10 cellular contexts compared by ENCODE assay signal in the genomic region with DNA sequence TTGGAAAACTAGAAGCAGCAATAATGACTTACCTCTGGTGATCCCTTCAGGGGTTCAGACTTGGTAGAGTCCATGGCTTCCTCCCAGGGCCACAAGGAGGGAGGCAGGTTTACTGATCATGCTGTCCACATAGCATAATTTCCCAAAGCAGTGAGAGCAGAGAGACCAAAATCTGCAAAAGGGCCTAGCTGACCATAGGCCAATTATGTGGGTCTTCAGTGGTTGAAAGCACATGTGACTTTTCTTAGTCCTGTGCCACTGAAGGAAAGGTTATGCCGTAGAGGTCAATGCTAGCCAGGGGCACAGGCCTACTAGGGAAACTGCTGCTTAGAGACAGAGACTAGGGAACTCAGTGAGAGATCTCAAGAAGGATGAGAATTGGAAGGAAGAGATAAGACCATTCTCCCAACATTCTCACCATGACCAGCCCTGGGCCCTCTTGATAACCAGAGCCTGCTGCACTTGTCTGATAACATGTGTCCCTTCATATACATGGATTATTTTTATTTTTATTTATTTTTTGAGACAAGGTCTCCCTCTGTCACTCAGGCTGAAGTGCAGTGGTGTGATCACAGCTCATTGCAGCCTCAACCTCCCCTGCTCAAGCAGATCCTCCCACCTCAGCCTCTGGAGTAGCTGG. TPM values are rescaled to one million over a fixed set of nuclear protein-coding genes. Genes with fewer than 3 reads are reported as not detected.
DNase-seq lines count a peak whose midpoint lies in the region; ATAC-seq and TF ChIP-seq lines count a peak whose summit lies in the region.
"Had no signal": no experiment of that assay in that cellular context is flagged by ENCODE, and none has a peak within 500 bp of the region (broad histone marks: within the 10 kb centered on the region; RNA-seq: fewer than 3 reads in every experiment).

No MANE protein-coding gene starts in this region.

- no peak overlapping the region for H3K4me3 ChIP-seq in CD8-positive, alpha-beta memory T cell (ENCODE audit: low read length)
- H3K4me3 ChIP-seq in neural progenitor cell: no peak overlapping the region
- no peak overlapping the region for H3K4me3 ChIP-seq in tibial artery

- DNase-seq in CD8-positive, alpha-beta memory T cell: no peak
- peak; percentile 31 for DNase-seq in NAMALWA (ENCODE audit: low spot score)
- DNase-seq in activated naive CD8-positive, alpha-beta T cell treated with anti-CD3 and anti-CD28 coated beads, Interleukin-2, amount 10 ng/mL, durations not matched to agents 7 days and 5 days: no peak
- no peak for DNase-seq in neural progenitor cell (ENCODE audit: low spot score)
- no peak for DNase-seq in tibial artery
- DNase-seq in GM10266 (ENCODE audit: extremely low spot score): no peak
- DNase-seq in NCI-H2029 treated with DMSO at 0.1 percent for 48 hours (lab: John Stamatoyannopoulos, UW): no peak
- DNase-seq: activated CD4-positive, alpha-beta T cell treated with anti-CD3 and anti-CD28 coated beads, Interleukin-2, amount 50 U/mL, for 48 hours; colonic mucosa; hippocampal formation had no signal

- peaks cover 10% of the 10 kb centered on the region for H4K20me1 ChIP-seq in neural progenitor cell (ENCODE audit: low read depth)

- no peak overlapping the region for H3K9ac ChIP-seq in neural progenitor cell

- H3K27me3 ChIP-seq in CD8-positive, alpha-beta memory T cell (ENCODE audit: insufficient read depth, low read length, poor library complexity, severe bottlenecking): no peaks in the 10 kb centered on the region
- H3K27me3 ChIP-seq in neural progenitor cell: no peaks in the 10 kb centered on the region
- H3K27me3 ChIP-seq in tibial artery: no peaks in the 10 kb centered on the region
- H3K27me3 ChIP-seq: colonic mucosa had no signal

- H3K4me3 Mint-ChIP-seq in CD8-positive, alpha-beta memory T cell: peak overlapping the region in 5 of 7 donors; percentile 34 to 80 (median 57)
- H3K4me3 Mint-ChIP-seq in activated naive CD8-positive, alpha-beta T cell treated with anti-CD3 and anti-CD28 coated beads, Interleukin-2, amount 10 ng/mL, durations not matched to agents 7 days and 5 days: peak overlapping the region; percentile 62
- peak overlapping the region; percentile 64 for H3K4me3 Mint-ChIP-seq in neural progenitor cell

- POLR2A ChIA-PET in CD8-positive, alpha-beta memory T cell (lab: Charles Lee): no interaction called here
- POLR2A ChIA-PET in activated naive CD8-positive, alpha-beta T cell treated with anti-CD3 and anti-CD28 coated beads, Interleukin-2, amount 10 ng/mL, durations not matched to agents 7 days and 5 days (lab: Charles Lee): interaction anchor here (2.2 to 2.3 kb wide), 2 partner anchors 36 to 56 kb away, joined by 9 to 24 read pairs; a partner anchor contains a TSS

- no peak overlapping the region for H3K4me2 ChIP-seq in neural progenitor cell

- ATAC-seq in activated naive CD8-positive, alpha-beta T cell treated with anti-CD3 and anti-CD28 coated beads, Interleukin-2, amount 10 ng/mL, durations not matched to agents 7 days and 5 days (ENCODE audit: low read depth): no peak

- no peaks in the 10 kb centered on the region for H3K9me3 Mint-ChIP-seq in CD8-positive, alpha-beta memory T cell
- no peaks in the 10 kb centered on the region for H3K9me3 Mint-ChIP-seq in activated naive CD8-positive, alpha-beta T cell treated with anti-CD3 and anti-CD28 coated beads, Interleukin-2, amount 10 ng/mL, durations not matched to agents 7 days and 5 days
- H3K9me3 Mint-ChIP-seq in neural progenitor cell: no peaks in the 10 kb centered on the region

- H3K36me3 ChIP-seq in CD8-positive, alpha-beta memory T cell (ENCODE audit: insufficient read depth, low read length): no peaks in the 10 kb centered on the region
- no peaks in the 10 kb centered on the region for H3K36me3 ChIP-seq in neural progenitor cell
- H3K36me3 ChIP-seq in tibial artery: peaks cover 0 to 5% (median 2%) of the 10 kb centered on the region in 3 donors
- H3K36me3 ChIP-seq: colonic mucosa had no signal

- H3F3A ChIP-seq in neural progenitor cell (ENCODE audit: low read depth): peaks cover 31% of the 10 kb centered on the region

- CTCF ChIA-PET in CD8-positive, alpha-beta memory T cell (lab: Charles Lee): interaction anchor here (2.7 kb wide), 1 partner anchor 37 kb away, joined by 10 read pairs; no protein-coding TSS in a partner anchor

- H3K27ac Mint-ChIP-seq in CD8-positive, alpha-beta memory T cell: peak overlapping the region in 5 of 8 donors; percentile 17 to 83 (median 76)
- peak overlapping the region; percentile 95 for H3K27ac Mint-ChIP-seq in activated naive CD8-positive, alpha-beta T cell treated with anti-CD3 and anti-CD28 coated beads, Interleukin-2, amount 10 ng/mL, durations not matched to agents 7 days and 5 days
- H3K27ac Mint-ChIP-seq in neural progenitor cell: peak overlapping the region; percentile 86

- H3K27me3 Mint-ChIP-seq in CD8-positive, alpha-beta memory T cell: peaks cover 0 to 8% of the 10 kb centered on the region in 2 donors
- no peaks in the 10 kb centered on the region for H3K27me3 Mint-ChIP-seq in activated naive CD8-positive, alpha-beta T cell treated with anti-CD3 and anti-CD28 coated beads, Interleukin-2, amount 10 ng/mL, durations not matched to agents 7 days and 5 days
- H3K27me3 Mint-ChIP-seq in neural progenitor cell (ENCODE audit: insufficient read depth, low read depth): peaks cover 11% of the 10 kb centered on the region

- H3K4me1 Mint-ChIP-seq in CD8-positive, alpha-beta memory T cell: peaks cover 44 to 55% (median 52%) of the 10 kb centered on the region in 3 donors
- peaks cover 39% of the 10 kb centered on the region for H3K4me1 Mint-ChIP-seq in activated naive CD8-positive, alpha-beta T cell treated with anti-CD3 and anti-CD28 coated beads, Interleukin-2, amount 10 ng/mL, durations not matched to agents 7 days and 5 days
- peaks cover 44% of the 10 kb centered on the region for H3K4me1 Mint-ChIP-seq in neural progenitor cell

- H2AFZ ChIP-seq in neural progenitor cell (replicated peaks): no peak overlapping the region

- intact Hi-C loops in tibial artery (cut with DNase I; ENCODE audit: low total_unique reads): loop anchor here (5.0 kb wide), 1 partner anchor 71 kb away; no protein-coding TSS in a partner anchor

- peaks cover 20% of the 10 kb centered on the region for H3K4me1 ChIP-seq in CD8-positive, alpha-beta memory T cell (ENCODE audit: insufficient read depth, low read length)
- peaks cover 3% of the 10 kb centered on the region for H3K4me1 ChIP-seq in neural progenitor cell
- peaks cover 0 to 30% (median 23%) of the 10 kb centered on the region in 4 donors for H3K4me1 ChIP-seq in tibial artery
- H3K4me1 ChIP-seq: colonic mucosa had no signal

- peaks cover 0 to 26% (median 1%) of the 10 kb centered on the region in 3 donors for H3K36me3 Mint-ChIP-seq in CD8-positive, alpha-beta memory T cell
- H3K36me3 Mint-ChIP-seq in activated naive CD8-positive, alpha-beta T cell treated with anti-CD3 and anti-CD28 coated beads, Interleukin-2, amount 10 ng/mL, durations not matched to agents 7 days and 5 days: peaks cover 27% of the 10 kb centered on the region
- peaks cover 15% of the 10 kb centered on the region for H3K36me3 Mint-ChIP-seq in neural progenitor cell

- no peaks in the 10 kb centered on the region for H3K9me3 ChIP-seq in CD8-positive, alpha-beta memory T cell (ENCODE audit: low read length)
- no peaks in the 10 kb centered on the region for H3K9me3 ChIP-seq in neural progenitor cell (ENCODE audit: low read depth)
- no peaks in the 10 kb centered on the region for H3K9me3 ChIP-seq in tibial artery
- H3K9me3 ChIP-seq: colonic mucosa had no signal

- no peak for TF ChIP-seq CTCF in neural progenitor cell (IDR thresholded peaks at IDR 0.05)
- TF ChIP-seq CTCF in tibial artery (IDR thresholded peaks at IDR 0.05): no peak
- TF ChIP-seq CTCF in GM10266 (IDR thresholded peaks at IDR 0.05; ENCODE audit: control insufficient read depth, insufficient read depth, low read depth, missing control alignments): no peak

- peaks cover 24% of the 10 kb centered on the region for H3K79me2 ChIP-seq in neural progenitor cell (ENCODE audit: low read depth)

- peak overlapping the region; percentile 92 for H3K27ac ChIP-seq in CD8-positive, alpha-beta memory T cell (ENCODE audit: low read depth, low read length)
- H3K27ac ChIP-seq in neural progenitor cell (no peak overlapping the region), tibial artery (peak overlapping the region in 1 of 2 donors; percentile 95)

RNA-seq across cellular contexts. Expression of a gene that starts 2.0 kb away (rescaled TPM):
- 10 to 100 TPM; 44.2 to 45.4 TPM for total RNA-seq in CD8-positive, alpha-beta memory T cell
- polyA plus RNA-seq in CD8-positive, alpha-beta memory T cell: 3.9 TPM
- total RNA-seq in activated naive CD8-positive, alpha-beta T cell treated with anti-CD3 and anti-CD28 coated beads, Interleukin-2, amount 10 ng/mL, durations not matched to agents 7 days and 5 days: 100 to 1,000 TPM; 107 to 115 TPM
- 45.5 and 77.1 TPM in 2 replicates for total RNA-seq in neural progenitor cell (ENCODE audit: low replicate concordance)

RNA-seq across cellular contexts. Expression of a gene that starts 4.5 kb away (rescaled TPM):
- total RNA-seq in CD8-positive, alpha-beta memory T cell: 10 to 100 TPM; 27.6 to 27.7 TPM
- 16.0 TPM for polyA plus RNA-seq in CD8-positive, alpha-beta memory T cell
- 10 to 100 TPM; 39.7 to 40.2 TPM for total RNA-seq in activated naive CD8-positive, alpha-beta T cell treated with anti-CD3 and anti-CD28 coated beads, Interleukin-2, amount 10 ng/mL, durations not matched to agents 7 days and 5 days
- total RNA-seq in neural progenitor cell (ENCODE audit: low replicate concordance): 52.0 and 88.1 TPM in 2 replicates

RNA-seq across cellular contexts. Expression of a gene that starts 13.7 kb away (rescaled TPM):
- not detected for total RNA-seq in CD8-positive, alpha-beta memory T cell
- 1.3 TPM for polyA plus RNA-seq in CD8-positive, alpha-beta memory T cell
- total RNA-seq in activated naive CD8-positive, alpha-beta T cell treated with anti-CD3 and anti-CD28 coated beads, Interleukin-2, amount 10 ng/mL, durations not matched to agents 7 days and 5 days: not detected
- 0.47 and 1.4 TPM in 2 replicates for total RNA-seq in neural progenitor cell (ENCODE audit: low replicate concordance)
- total RNA-seq: colonic mucosa had no signal

RNA-seq across cellular contexts. Expression of a gene that starts 55.1 kb away (rescaled TPM):
- 10 to 100 TPM; 33.8 to 38.6 TPM for total RNA-seq in CD8-positive, alpha-beta memory T cell
- polyA plus RNA-seq in CD8-positive, alpha-beta memory T cell: 15.6 TPM
- total RNA-seq in activated naive CD8-positive, alpha-beta T cell treated with anti-CD3 and anti-CD28 coated beads, Interleukin-2, amount 10 ng/mL, durations not matched to agents 7 days and 5 days: 10 to 100 TPM; 57.3 to 62.0 TPM
- 10.7 and 17.0 TPM in 2 replicates for total RNA-seq in neural progenitor cell (ENCODE audit: low replicate concordance)

RNA-seq across cellular contexts. Expression of a gene that starts 55.3 kb away (rescaled TPM):
- total RNA-seq in CD8-positive, alpha-beta memory T cell: 100 to 1,000 TPM in 1 of 2 experiments, 10 to 100 TPM in 1; 98.0 to 116 TPM
- 15.3 TPM for polyA plus RNA-seq in CD8-positive, alpha-beta memory T cell
- 10 to 100 TPM; 46.1 to 47.0 TPM for total RNA-seq in activated naive CD8-positive, alpha-beta T cell treated with anti-CD3 and anti-CD28 coated beads, Interleukin-2, amount 10 ng/mL, durations not matched to agents 7 days and 5 days
- 62.5 and 65.0 TPM in 2 replicates for total RNA-seq in neural progenitor cell (ENCODE audit: low replicate concordance)
